ENCODE assay signal across 9 cellular contexts in genomic region chr7:3955751-3956696, GRCh38.
DNase-seq lines count a peak whose midpoint lies in the region; ATAC-seq and TF ChIP-seq lines count a peak whose summit lies in the region.
"Had no signal": no experiment of that assay in that cellular context is flagged by ENCODE, and none has a peak within 500 bp of the region (broad histone marks: within the 10 kb centered on the region; RNA-seq: fewer than 3 reads in every experiment).

No MANE protein-coding gene starts in this region.

- H3K36me3 Mint-ChIP-seq in CD4-positive, alpha-beta T cell (ENCODE audit: low read depth): no peaks in the 10 kb centered on the region
- H3K36me3 Mint-ChIP-seq in naive thymus-derived CD4-positive, alpha-beta T cell: peaks cover 0 to 7% (median 2%) of the 10 kb centered on the region in 5 donors

- H3K4me3 ChIP-seq in coronary artery: no peak overlapping the region
- no peak overlapping the region for H3K4me3 ChIP-seq in naive thymus-derived CD4-positive, alpha-beta T cell (ENCODE audit: low read length)

- POLR2A ChIA-PET in CD4-positive, alpha-beta T cell (lab: Charles Lee): no interaction called here
- POLR2A ChIA-PET in naive thymus-derived CD4-positive, alpha-beta T cell (lab: Charles Lee): no interaction called here

- no peak overlapping the region for H3K27ac Mint-ChIP-seq in CD4-positive, alpha-beta T cell
- H3K27ac Mint-ChIP-seq in naive thymus-derived CD4-positive, alpha-beta T cell: no peak overlapping the region

- H3K9me3 Mint-ChIP-seq in CD4-positive, alpha-beta T cell: no peaks in the 10 kb centered on the region
- peaks cover 0 to 2% (median 0%) of the 10 kb centered on the region in 11 donors for H3K9me3 Mint-ChIP-seq in naive thymus-derived CD4-positive, alpha-beta T cell

- H3K27me3 Mint-ChIP-seq in CD4-positive, alpha-beta T cell: no peaks in the 10 kb centered on the region
- no peaks in the 10 kb centered on the region for H3K27me3 Mint-ChIP-seq in naive thymus-derived CD4-positive, alpha-beta T cell

- peak; percentile 94 for DNase-seq in A172 (ENCODE audit: low spot score)
- DNase-seq in coronary artery (ENCODE audit: low spot score): peak; percentile 24
- DNase-seq in RPMI8226: no peak
- DNase-seq in CD4-positive, alpha-beta T cell: no peak
- no peak for DNase-seq in naive thymus-derived CD4-positive, alpha-beta T cell
- no peak for DNase-seq in activated CD8-positive, alpha-beta memory T cell treated with anti-CD3 and anti-CD28 coated beads for 24 hours

- H3K4me1 Mint-ChIP-seq in CD4-positive, alpha-beta T cell (ENCODE audit: low read depth): no peaks in the 10 kb centered on the region
- H3K4me1 Mint-ChIP-seq in naive thymus-derived CD4-positive, alpha-beta T cell: no peaks in the 10 kb centered on the region

- no peak overlapping the region for H3K27ac ChIP-seq in coronary artery
- no peak overlapping the region for H3K27ac ChIP-seq in CD4-positive, alpha-beta T cell (ENCODE audit: low read depth, low read length)
- no peak overlapping the region for H3K27ac ChIP-seq in naive thymus-derived CD4-positive, alpha-beta T cell (ENCODE audit: low read depth, low read length)
- H3K27ac ChIP-seq: VCaP had no signal

- H3K36me3 ChIP-seq in naive thymus-derived CD4-positive, alpha-beta T cell (ENCODE audit: control insufficient read depth in 2 of 3, insufficient read depth in 3 of 3, low read length in 3 of 3): no peaks in the 10 kb centered on the region

- no peak for TF ChIP-seq CTCF in coronary artery (IDR thresholded peaks at IDR 0.05)
- TF ChIP-seq CTCF in CD4-positive, alpha-beta T cell (IDR thresholded peaks at IDR 0.05): no peak

- no peak overlapping the region for H3K4me3 Mint-ChIP-seq in CD4-positive, alpha-beta T cell
- no peak overlapping the region for H3K4me3 Mint-ChIP-seq in naive thymus-derived CD4-positive, alpha-beta T cell

- no peaks in the 10 kb centered on the region for H3K4me1 ChIP-seq in naive thymus-derived CD4-positive, alpha-beta T cell (ENCODE audit: control insufficient read depth in 2 of 2, insufficient read depth in 2 of 2, low read length in 2 of 2)

- CTCF ChIA-PET in CD4-positive, alpha-beta T cell (lab: Charles Lee): no interaction called here
- CTCF ChIA-PET in naive thymus-derived CD4-positive, alpha-beta T cell (lab: Charles Lee): no interaction called here

- no peaks in the 10 kb centered on the region for H3K27me3 ChIP-seq in CD4-positive, alpha-beta T cell (ENCODE audit: control insufficient read depth, insufficient read depth, low read length)
- H3K27me3 ChIP-seq in naive thymus-derived CD4-positive, alpha-beta T cell (ENCODE audit: control insufficient read depth in 2 of 2, insufficient read depth in 2 of 2, low read length in 2 of 2): no peaks in the 10 kb centered on the region

- intact Hi-C loops in CD4-positive, alpha-beta T cell (cut with DNase I, micrococcal nuclease): no loop called here
- intact Hi-C loops in naive thymus-derived CD4-positive, alpha-beta T cell (cut with micrococcal nuclease): no loop called here

- ATAC-seq in GM19467 (IDR thresholded peaks at IDR 0.05; ENCODE audit: unreplicated experiment) (peak; percentile 73), HG03521 (IDR thresholded peaks at IDR 0.05; ENCODE audit: unreplicated experiment) (peak; percentile 56)
- no peak for ATAC-seq in CD4-positive, alpha-beta T cell (ENCODE audit: poor library complexity)
- ATAC-seq in naive thymus-derived CD4-positive, alpha-beta T cell: no peak

- no peaks in the 10 kb centered on the region for H3K9me3 ChIP-seq in CD4-positive, alpha-beta T cell (ENCODE audit: control insufficient read depth, low read length)
- no peaks in the 10 kb centered on the region for H3K9me3 ChIP-seq in naive thymus-derived CD4-positive, alpha-beta T cell (ENCODE audit: control insufficient read depth in 2 of 3, low read length in 3 of 3)

Comparison
In these comparisons a context has a peak if more than half of its experiments do, and no peak if none do; other contexts are left out.
1. DNase-seq: peak in A172 (single experiment) and coronary artery (single experiment); none in RPMI8226 (single experiment), CD4-positive, alpha-beta T cell (0 of 10), naive thymus-derived CD4-positive, alpha-beta T cell (0 of 9) and activated CD8-positive, alpha-beta memory T cell treated with anti-CD3 and anti-CD28 coated beads for 24 hours (single experiment).
2. ATAC-seq: peak in GM19467 (single experiment) and HG03521 (single experiment); none in CD4-positive, alpha-beta T cell (single experiment) and naive thymus-derived CD4-positive, alpha-beta T cell (single experiment).